Comparison of ENCODE assay signal across 12 cellular contexts in genomic region chr20:24651171-24651972, GRCh38.
DNase-seq lines count a peak whose midpoint lies in the region; ATAC-seq and TF ChIP-seq lines count a peak whose summit lies in the region.
"Had no signal": no experiment of that assay in that cellular context is flagged by ENCODE, and none has a peak within 500 bp of the region (broad histone marks: within the 10 kb centered on the region; RNA-seq: fewer than 3 reads in every experiment).

No MANE protein-coding gene starts in this region.

- no peaks in the 10 kb centered on the region for H3K36me3 Mint-ChIP-seq in natural killer cell

- H3K36me3 ChIP-seq in mucosa of descending colon (ENCODE audit: low read depth): no peaks in the 10 kb centered on the region
- H3K36me3 ChIP-seq: cardiac muscle cell, neutrophil had no signal

- H3K27ac Mint-ChIP-seq in natural killer cell: no peak overlapping the region

- DNase-seq in AG10803 (ENCODE audit: low read depth) (peak; percentile 97), LHCN-M2 (ENCODE audit: low read depth) (peak; percentile 91), astrocyte of the spinal cord (ENCODE audit: low read depth, low spot score) (peak; percentile 89), mucosa of descending colon (no peak), natural killer cell (no peak)
- DNase-seq: COR-L47, NCI-H1694 treated with DMSO at 0.1 percent for 48 hours had no signal

- H3K27me3 Mint-ChIP-seq in natural killer cell (ENCODE audit: low read depth in 2 of 2): peaks cover 0 to 14% of the 10 kb centered on the region in 2 donors

- intact Hi-C loops in mucosa of descending colon (cut with DNase I, micrococcal nuclease) (no loop called here), natural killer cell (cut with micrococcal nuclease) (no loop called here)

- H3K4me3 ChIP-seq in AG10803 (ENCODE audit: low read length) (no peak overlapping the region), astrocyte of the spinal cord (ENCODE audit: low read depth, low read length) (no peak overlapping the region), mucosa of descending colon (no peak overlapping the region)
- H3K4me3 ChIP-seq: cardiac muscle cell had no signal

- in situ Hi-C loops in astrocyte of the spinal cord (cut with HindIII; ENCODE audit: low sequenced_read_pairs): no loop called here

- TF ChIP-seq CTCF in AG10803 (conservative IDR thresholded peaks at IDR 0.05; ENCODE audit: low read length): no peak
- no peak for TF ChIP-seq CTCF in astrocyte of the spinal cord (IDR thresholded peaks at IDR 0.05; ENCODE audit: low read depth, low read length)
- TF ChIP-seq CTCF in mucosa of descending colon (IDR thresholded peaks at IDR 0.05): no peak
- TF ChIP-seq CTCF in natural killer cell (IDR thresholded peaks at IDR 0.05): no peak

- H3K9me3 Mint-ChIP-seq in natural killer cell: no peaks in the 10 kb centered on the region

- H3K4me1 Mint-ChIP-seq in natural killer cell: no peaks in the 10 kb centered on the region

- H3K4me3 Mint-ChIP-seq in natural killer cell: no peak overlapping the region

- ATAC-seq in mucosa of descending colon: peak; percentile 23
- no peak for ATAC-seq in activated CD4-positive, CD25-positive, alpha-beta regulatory T cell treated with anti-CD3 and anti-CD28 coated beads, Interleukin-2, amount 50 U/mL, for 24 hours
- ATAC-seq in natural killer cell: no peak
- no peak for ATAC-seq in GM21381 (IDR thresholded peaks at IDR 0.05; ENCODE audit: unreplicated experiment)
- ATAC-seq in HG03135 (IDR thresholded peaks at IDR 0.05; ENCODE audit: unreplicated experiment): no peak

- H3K4me1 ChIP-seq in mucosa of descending colon (ENCODE audit: low read depth): no peaks in the 10 kb centered on the region

- no peaks in the 10 kb centered on the region for H3K9me3 ChIP-seq in mucosa of descending colon
- H3K9me3 ChIP-seq: neutrophil had no signal

Comparison
In these comparisons a context has a peak if more than half of its experiments do, and no peak if none do; other contexts are left out.
1. DNase-seq: peak in AG10803 (single experiment), LHCN-M2 (single experiment) and astrocyte of the spinal cord (single experiment); none in mucosa of descending colon (0 of 3) and natural killer cell (single experiment).